17 cellular contexts compared by ENCODE assay signal in the genomic region with DNA sequence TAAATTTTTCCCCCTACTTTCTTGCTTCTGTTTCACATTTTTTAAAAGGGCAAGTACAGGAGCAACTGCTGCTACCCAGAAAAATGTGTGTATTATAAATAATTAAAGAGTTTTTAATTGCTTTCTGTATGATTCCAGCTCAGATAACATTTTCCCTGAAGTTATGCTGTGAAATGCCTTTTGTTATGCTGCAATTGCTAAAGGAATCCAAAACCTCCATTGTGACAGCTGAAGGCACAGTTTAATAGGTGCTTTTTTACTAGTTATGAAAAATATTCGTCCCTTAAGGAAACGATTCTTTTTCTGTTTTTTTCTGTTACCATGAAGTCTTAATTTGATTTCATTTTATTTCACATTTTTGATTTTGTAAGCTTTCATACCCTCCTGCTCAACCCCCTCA.
A peak's percentile ranks its signal among the peaks of the same experiment; 100 is the strongest.
DNase-seq lines count a peak whose midpoint lies in the region; ATAC-seq and TF ChIP-seq lines count a peak whose summit lies in the region.
"Had no signal": no experiment of that assay in that cellular context is flagged by ENCODE, and none has a peak within 500 bp of the region (broad histone marks: within the 10 kb centered on the region; RNA-seq: fewer than 3 reads in every experiment).

No MANE protein-coding gene starts in this region.

- no peak overlapping the region for H3K4me2 ChIP-seq in Karpas-422 (ENCODE audit: low read depth, low read length, poor library complexity, severe bottlenecking)

- H3K27me3 Mint-ChIP-seq in nephron (ENCODE audit: low read depth) (no peaks in the 10 kb centered on the region), T-cell (no peaks in the 10 kb centered on the region)
- H3K27me3 Mint-ChIP-seq: B cell; CD4-positive, alpha-beta T cell had no signal

- no peak overlapping the region for H2AFZ ChIP-seq in Karpas-422 (ENCODE audit: low read length)

- H3K9ac ChIP-seq in Karpas-422 (ENCODE audit: low read length) (no peak overlapping the region), SK-N-MC (ENCODE audit: insufficient read length) (peak overlapping the region; percentile 46)

- H3K27ac Mint-ChIP-seq in nephron (peak overlapping the region; percentile 20 to 78 (median 35)), T-cell (no peak overlapping the region)
- H3K27ac Mint-ChIP-seq: B cell; CD4-positive, alpha-beta T cell; HFFc6 had no signal

- H3K9me3 ChIP-seq in Karpas-422 (ENCODE audit: low read length) (no peaks in the 10 kb centered on the region), SK-N-MC (ENCODE audit: low read depth, low read length) (no peaks in the 10 kb centered on the region)

- POLR2A ChIA-PET in T-cell (lab: Charles Lee) = no interaction called here

- CTCF ChIA-PET in T-cell (lab: Charles Lee) = no interaction called here

- H3K27ac ChIP-seq in Karpas-422 (ENCODE audit: low read length) = peak overlapping the region; percentile 2; the same call in 1 of the 2 replicates
- H3K27ac ChIP-seq in SK-N-MC = peak overlapping the region; percentile 78
- H3K27ac ChIP-seq: HL-60 had no signal

- no peaks in the 10 kb centered on the region for H3K9me2 ChIP-seq in Karpas-422 (replicated peaks; ENCODE audit: insufficient read depth, low read length)

- H3K9me3 Mint-ChIP-seq in nephron (no peaks in the 10 kb centered on the region), T-cell (no peaks in the 10 kb centered on the region)
- H3K9me3 Mint-ChIP-seq: CD4-positive, alpha-beta T cell; HFFc6 had no signal

- H4K20me1 ChIP-seq in Karpas-422 (ENCODE audit: insufficient read depth, low read depth, low read length) = no peaks in the 10 kb centered on the region

- H3K4me3 ChIP-seq in Karpas-422 (ENCODE audit: low read length) (no peak overlapping the region), SK-N-MC (peak overlapping the region; percentile 69)

- H3K4me1 ChIP-seq in Karpas-422 (ENCODE audit: low read length) = peaks cover 43% of the 10 kb centered on the region

- DNase-seq in Karpas-422 = no peak
- DNase-seq in SK-N-MC (ENCODE audit: low read depth, low spot score) = no peak
- no peak for DNase-seq in NOMO-1 treated with dmso at 0.1 percent for 144 hours (lab: John Stamatoyannopoulos, UW; ENCODE audit: unreplicated experiment)
- DNase-seq in NCI-H2227 treated with DMSO at 0.1 percent for 48 hours (lab: John Stamatoyannopoulos, UW) = no peak
- DNase-seq in T-cell = no peak
- DNase-seq: C1 segment of cervical spinal cord; Calu3; CD4-positive, alpha-beta T cell; DMS 273 treated with DMSO at 0.1 percent for 48 hours; DMS79; EL; HCEC 1CT; HFFc6 had no signal

- H3K4me3 Mint-ChIP-seq in nephron = no peak overlapping the region
- no peak overlapping the region for H3K4me3 Mint-ChIP-seq in T-cell
- H3K4me3 Mint-ChIP-seq: B cell; CD4-positive, alpha-beta T cell had no signal

- H3K36me3 Mint-ChIP-seq in nephron (ENCODE audit: low read depth) = peaks cover 5% of the 10 kb centered on the region
- peaks cover 23% of the 10 kb centered on the region for H3K36me3 Mint-ChIP-seq in T-cell

- ATAC-seq in SK-N-SH treated with all-trans-retinoic acid at 6 μM for 48 hours (no peak), T-cell (replicated peaks in 1 of 4) (no peak)

- no peak for TF ChIP-seq CTCF in nephron (IDR thresholded peaks at IDR 0.05; ENCODE audit: unreplicated experiment in 3 of 3)

- peaks cover 82% of the 10 kb centered on the region for H3K79me2 ChIP-seq in Karpas-422 (ENCODE audit: low read length)

- peaks cover 32% of the 10 kb centered on the region for H3K36me3 ChIP-seq in Karpas-422 (ENCODE audit: insufficient read depth, low read length)
- no peaks in the 10 kb centered on the region; the same call in 1 of the 2 replicates for H3K36me3 ChIP-seq in SK-N-MC (ENCODE audit: insufficient read depth, low read length)

- peaks cover 25% of the 10 kb centered on the region for H3K4me1 Mint-ChIP-seq in nephron
- H3K4me1 Mint-ChIP-seq in T-cell = peaks cover 0 to 3% (median 0%) of the 10 kb centered on the region in 3 donors

- H3K27me3 ChIP-seq in Karpas-422 (ENCODE audit: low read length) = no peaks in the 10 kb centered on the region

TF ChIP-seq in SK-N-SH treated with all-trans-retinoic acid at 6 μM for 48 hours, 23 proteins besides CTCF, POLR2A, EP300 and RAD21:
- TF ChIP-seq ZC3H10 (CRISPR knock-in tag; IDR thresholded peaks at IDR 0.05) = no peak
- TF ChIP-seq ZNF8 (CRISPR knock-in tag; IDR thresholded peaks at IDR 0.05) = no peak
- TF ChIP-seq, protein P1, sequence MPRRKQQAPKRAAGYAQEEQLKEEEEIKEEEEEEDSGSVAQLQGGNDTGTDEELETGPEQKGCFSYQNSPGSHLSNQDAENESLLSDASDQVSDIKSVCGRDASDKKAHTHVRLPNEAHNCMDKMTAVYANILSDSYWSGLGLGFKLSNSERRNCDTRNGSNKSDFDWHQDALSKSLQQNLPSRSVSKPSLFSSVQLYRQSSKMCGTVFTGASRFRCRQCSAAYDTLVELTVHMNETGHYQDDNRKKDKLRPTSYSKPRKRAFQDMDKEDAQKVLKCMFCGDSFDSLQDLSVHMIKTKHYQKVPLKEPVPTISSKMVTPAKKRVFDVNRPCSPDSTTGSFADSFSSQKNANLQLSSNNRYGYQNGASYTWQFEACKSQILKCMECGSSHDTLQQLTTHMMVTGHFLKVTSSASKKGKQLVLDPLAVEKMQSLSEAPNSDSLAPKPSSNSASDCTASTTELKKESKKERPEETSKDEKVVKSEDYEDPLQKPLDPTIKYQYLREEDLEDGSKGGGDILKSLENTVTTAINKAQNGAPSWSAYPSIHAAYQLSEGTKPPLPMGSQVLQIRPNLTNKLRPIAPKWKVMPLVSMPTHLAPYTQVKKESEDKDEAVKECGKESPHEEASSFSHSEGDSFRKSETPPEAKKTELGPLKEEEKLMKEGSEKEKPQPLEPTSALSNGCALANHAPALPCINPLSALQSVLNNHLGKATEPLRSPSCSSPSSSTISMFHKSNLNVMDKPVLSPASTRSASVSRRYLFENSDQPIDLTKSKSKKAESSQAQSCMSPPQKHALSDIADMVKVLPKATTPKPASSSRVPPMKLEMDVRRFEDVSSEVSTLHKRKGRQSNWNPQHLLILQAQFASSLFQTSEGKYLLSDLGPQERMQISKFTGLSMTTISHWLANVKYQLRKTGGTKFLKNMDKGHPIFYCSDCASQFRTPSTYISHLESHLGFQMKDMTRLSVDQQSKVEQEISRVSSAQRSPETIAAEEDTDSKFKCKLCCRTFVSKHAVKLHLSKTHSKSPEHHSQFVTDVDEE (CRISPR knock-in tag; IDR thresholded peaks at IDR 0.05) = no peak
- no peak for TF ChIP-seq TOX (CRISPR knock-in tag; IDR thresholded peaks at IDR 0.05; ENCODE audit: borderline replicate concordance)
- TF ChIP-seq ZNF565 (CRISPR knock-in tag; conservative IDR thresholded peaks at IDR 0.05; ENCODE audit: low read depth) = no peak
- no peak for TF ChIP-seq ISL1 (CRISPR knock-in tag; IDR thresholded peaks at IDR 0.05)
- TF ChIP-seq ESRRG (CRISPR knock-in tag; IDR thresholded peaks at IDR 0.05) = no peak
- no peak for TF ChIP-seq PPARA (CRISPR knock-in tag; IDR thresholded peaks at IDR 0.05; ENCODE audit: borderline replicate concordance)
- TF ChIP-seq ARNTL (CRISPR knock-in tag; IDR thresholded peaks at IDR 0.05; ENCODE audit: borderline replicate concordance, low read depth) = no peak
- no peak for TF ChIP-seq RARB (CRISPR knock-in tag; IDR thresholded peaks at IDR 0.05)
- no peak for TF ChIP-seq BACH2 (CRISPR knock-in tag; IDR thresholded peaks at IDR 0.05; ENCODE audit: borderline replicate concordance)
- TF ChIP-seq CSDC2 (CRISPR knock-in tag; IDR thresholded peaks at IDR 0.05) = no peak
- TF ChIP-seq, protein P2, sequence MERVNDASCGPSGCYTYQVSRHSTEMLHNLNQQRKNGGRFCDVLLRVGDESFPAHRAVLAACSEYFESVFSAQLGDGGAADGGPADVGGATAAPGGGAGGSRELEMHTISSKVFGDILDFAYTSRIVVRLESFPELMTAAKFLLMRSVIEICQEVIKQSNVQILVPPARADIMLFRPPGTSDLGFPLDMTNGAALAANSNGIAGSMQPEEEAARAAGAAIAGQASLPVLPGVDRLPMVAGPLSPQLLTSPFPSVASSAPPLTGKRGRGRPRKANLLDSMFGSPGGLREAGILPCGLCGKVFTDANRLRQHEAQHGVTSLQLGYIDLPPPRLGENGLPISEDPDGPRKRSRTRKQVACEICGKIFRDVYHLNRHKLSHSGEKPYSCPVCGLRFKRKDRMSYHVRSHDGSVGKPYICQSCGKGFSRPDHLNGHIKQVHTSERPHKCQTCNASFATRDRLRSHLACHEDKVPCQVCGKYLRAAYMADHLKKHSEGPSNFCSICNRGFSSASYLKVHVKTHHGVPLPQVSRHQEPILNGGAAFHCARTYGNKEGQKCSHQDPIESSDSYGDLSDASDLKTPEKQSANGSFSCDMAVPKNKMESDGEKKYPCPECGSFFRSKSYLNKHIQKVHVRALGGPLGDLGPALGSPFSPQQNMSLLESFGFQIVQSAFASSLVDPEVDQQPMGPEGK (CRISPR knock-in tag; IDR thresholded peaks at IDR 0.05; ENCODE audit: borderline replicate concordance) = no peak
- no peak for TF ChIP-seq ZFP3 (CRISPR knock-in tag; IDR thresholded peaks at IDR 0.05)
- TF ChIP-seq, protein P3, sequence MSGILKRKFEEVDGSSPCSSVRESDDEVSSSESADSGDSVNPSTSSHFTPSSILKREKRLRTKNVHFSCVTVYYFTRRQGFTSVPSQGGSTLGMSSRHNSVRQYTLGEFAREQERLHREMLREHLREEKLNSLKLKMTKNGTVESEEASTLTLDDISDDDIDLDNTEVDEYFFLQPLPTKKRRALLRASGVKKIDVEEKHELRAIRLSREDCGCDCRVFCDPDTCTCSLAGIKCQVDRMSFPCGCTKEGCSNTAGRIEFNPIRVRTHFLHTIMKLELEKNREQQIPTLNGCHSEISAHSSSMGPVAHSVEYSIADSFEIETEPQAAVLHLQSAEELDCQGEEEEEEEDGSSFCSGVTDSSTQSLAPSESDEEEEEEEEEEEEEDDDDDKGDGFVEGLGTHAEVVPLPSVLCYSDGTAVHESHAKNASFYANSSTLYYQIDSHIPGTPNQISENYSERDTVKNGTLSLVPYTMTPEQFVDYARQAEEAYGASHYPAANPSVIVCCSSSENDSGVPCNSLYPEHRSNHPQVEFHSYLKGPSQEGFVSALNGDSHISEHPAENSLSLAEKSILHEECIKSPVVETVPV (CRISPR knock-in tag; IDR thresholded peaks at IDR 0.05) = no peak
- no peak for TF ChIP-seq ZFP30 (CRISPR knock-in tag; IDR thresholded peaks at IDR 0.05)
- no peak for TF ChIP-seq SNAI2 (CRISPR knock-in tag; IDR thresholded peaks at IDR 0.05)

Comparison
In these comparisons a context has a peak if more than half of its experiments do, and no peak if none do; other contexts are left out.
1. H3K27ac Mint-ChIP-seq: peak in nephron (3 of 3); none in T-cell (0 of 2).